Comparison of ENCODE assay signal across 17 cellular contexts in genomic region chr15:33243393-33243792, GRCh38. TPM values are rescaled to one million over a fixed set of nuclear protein-coding genes. Genes with fewer than 3 reads are reported as not detected.
DNase-seq lines count a peak whose midpoint lies in the region; TF ChIP-seq lines count a peak whose summit lies in the region.
"Had no signal": no experiment of that assay in that cellular context is flagged by ENCODE, and none has a peak within 500 bp of the region (broad histone marks: within the 10 kb centered on the region; RNA-seq: fewer than 3 reads in every experiment).

No MANE protein-coding gene starts in this region.

- DNase-seq in ELR (ENCODE audit: low read depth) (peak; percentile 90), RWPE1 (ENCODE audit: low spot score) (peak; percentile 43), epithelial cell of esophagus (ENCODE audit: low read depth) (peak; percentile 72), mesendoderm (no peak), superior temporal gyrus (ENCODE audit: extremely low spot score) (no peak), SHP77 (lab: John Stamatoyannopoulos, UW) (no peak)
- DNase-seq in activated effector memory CD4-positive, alpha-beta T cell treated with Interleukin-2 at 50 U/mL for 16 hours = no peak
- DNase-seq in activated T-cell treated with anti-CD3 and anti-CD28 coated beads, Interleukin-2, amount 50 U/mL, for 24 hours = no peak
- DNase-seq: activated CD4-positive, CD25-positive, alpha-beta regulatory T cell; activated naive CD8-positive, alpha-beta T cell treated with anti-CD3 and anti-CD28 coated beads, Interleukin-2, amount 10 ng/mL, durations not matched to agents 7 days and 5 days; DND-41; NCI-H1105; NCI-H2081 treated with DMSO at 0.1 percent for 48 hours; NCI-H510A; stimulated activated naive B cell treated with anti-CD40 and anti-IgM and Interleukin-4, amounts not matched to agents 10 μg/mL and 1 μg/mL and 100 μg/mL, for 72 hours; tibial artery had no signal

- no peak overlapping the region for H2AK5ac ChIP-seq in mesendoderm (ENCODE audit: low read length)

- no peak overlapping the region for H2BK5ac ChIP-seq in mesendoderm (ENCODE audit: low read length)

- no peak overlapping the region for H4K8ac ChIP-seq in mesendoderm (ENCODE audit: low read depth, low read length)

- no peak for TF ChIP-seq CTCF in RWPE1 (conservative IDR thresholded peaks at IDR 0.05; ENCODE audit: low read depth)
- no peak for TF ChIP-seq CTCF in epithelial cell of esophagus (IDR thresholded peaks at IDR 0.05; ENCODE audit: insufficient read depth, low read depth, low read length, missing control alignments)

- peaks cover 20% of the 10 kb centered on the region for H3K4me1 Mint-ChIP-seq in activated T-cell treated with anti-CD3 and anti-CD28 coated beads, Interleukin-2, amount 50 U/mL, for 24 hours (ENCODE audit: low read depth)
- H3K4me1 Mint-ChIP-seq: activated naive CD8-positive, alpha-beta T cell treated with anti-CD3 and anti-CD28 coated beads, Interleukin-2, amount 10 ng/mL, durations not matched to agents 7 days and 5 days; stimulated activated naive B cell treated with anti-CD40 and anti-IgM and Interleukin-4, amounts not matched to agents 10 μg/mL and 1 μg/mL and 100 μg/mL, for 72 hours had no signal

- no peaks in the 10 kb centered on the region for H3K27me3 ChIP-seq in mesendoderm (ENCODE audit: insufficient read depth, low read length, poor library complexity)
- H3K27me3 ChIP-seq: tibial artery had no signal

- H4K5ac ChIP-seq in mesendoderm (ENCODE audit: low read length) = no peak overlapping the region

- H3K4me3 ChIP-seq in epithelial cell of esophagus (ENCODE audit: low read length) (no peak overlapping the region), mesendoderm (ENCODE audit: low read length) (no peak overlapping the region)
- H3K4me3 ChIP-seq: lung, tibial artery had no signal

- H3K27me3 Mint-ChIP-seq in activated T-cell treated with anti-CD3 and anti-CD28 coated beads, Interleukin-2, amount 50 U/mL, for 24 hours = peaks cover 2% of the 10 kb centered on the region

- H3K27ac ChIP-seq in RWPE1 = no peak overlapping the region
- H3K27ac ChIP-seq in mesendoderm (ENCODE audit: low read depth, low read length) = no peak overlapping the region
- H3K27ac ChIP-seq: tibial artery had no signal

- no peak overlapping the region for H3K4ac ChIP-seq in mesendoderm (ENCODE audit: low read depth, low read length)

- POLR2A ChIA-PET in RWPE1 (lab: Yijun Ruan, JAX; ENCODE audit: low non-redundant PET) = no interaction called here

- no peak overlapping the region for H2BK15ac ChIP-seq in mesendoderm (replicated peaks; ENCODE audit: low read depth)

- CTCF ChIA-PET in RWPE1 (lab: Yijun Ruan, JAX) = interaction anchor here (0.5 to 1.5 kb wide), 5 partner anchors 16 to 1476 kb away, joined by 4 to 12 read pairs (median 4); no protein-coding TSS in a partner anchor

- no peak overlapping the region for H3K4me2 ChIP-seq in mesendoderm (ENCODE audit: low read length)

- WGBS in mesendoderm (ENCODE audit: extremely low coverage, insufficient coverage, low lambda C conversion rate) = no CpG with 5 or more reads among the region's 2 CpGs

- no peaks in the 10 kb centered on the region for H3K79me1 ChIP-seq in mesendoderm (ENCODE audit: low read length)

- H3K79me2 ChIP-seq in mesendoderm (ENCODE audit: control insufficient read depth, insufficient read depth, low read length) = no peaks in the 10 kb centered on the region

- H3K56ac ChIP-seq in mesendoderm (ENCODE audit: low read length) = no peak overlapping the region

- H3K4me1 ChIP-seq in mesendoderm (ENCODE audit: control insufficient read depth, low read depth, low read length) = peaks cover 5% of the 10 kb centered on the region
- H3K4me1 ChIP-seq: tibial artery had no signal

- no peaks in the 10 kb centered on the region for H3K36me3 ChIP-seq in mesendoderm (ENCODE audit: control insufficient read depth, insufficient read depth, low read length)
- H3K36me3 ChIP-seq: tibial artery had no signal

- no peak overlapping the region for H3K23ac ChIP-seq in mesendoderm (ENCODE audit: low read length)

- peak overlapping the region; percentile 9 for H3K18ac ChIP-seq in mesendoderm (ENCODE audit: low read length)

- no peaks in the 10 kb centered on the region for H3K36me3 Mint-ChIP-seq in activated T-cell treated with anti-CD3 and anti-CD28 coated beads, Interleukin-2, amount 50 U/mL, for 24 hours (ENCODE audit: low read depth)
- H3K36me3 Mint-ChIP-seq: activated naive CD8-positive, alpha-beta T cell treated with anti-CD3 and anti-CD28 coated beads, Interleukin-2, amount 10 ng/mL, durations not matched to agents 7 days and 5 days; stimulated activated naive B cell treated with anti-CD40 and anti-IgM and Interleukin-4, amounts not matched to agents 10 μg/mL and 1 μg/mL and 100 μg/mL, for 72 hours had no signal

- H2BK120ac ChIP-seq in mesendoderm (ENCODE audit: low read depth, low read length) = no peak overlapping the region

- no peak overlapping the region for H3K4me3 Mint-ChIP-seq in activated T-cell treated with anti-CD3 and anti-CD28 coated beads, Interleukin-2, amount 50 U/mL, for 24 hours
- H3K4me3 Mint-ChIP-seq: activated naive CD8-positive, alpha-beta T cell treated with anti-CD3 and anti-CD28 coated beads, Interleukin-2, amount 10 ng/mL, durations not matched to agents 7 days and 5 days; stimulated activated naive B cell treated with anti-CD40 and anti-IgM and Interleukin-4, amounts not matched to agents 10 μg/mL and 1 μg/mL and 100 μg/mL, for 72 hours had no signal

- no peak overlapping the region for H3K9ac ChIP-seq in mesendoderm (ENCODE audit: low read length)

- H3K27ac Mint-ChIP-seq in activated T-cell treated with anti-CD3 and anti-CD28 coated beads, Interleukin-2, amount 50 U/mL, for 24 hours = no peak overlapping the region
- H3K27ac Mint-ChIP-seq: activated naive CD8-positive, alpha-beta T cell treated with anti-CD3 and anti-CD28 coated beads, Interleukin-2, amount 10 ng/mL, durations not matched to agents 7 days and 5 days; stimulated activated naive B cell treated with anti-CD40 and anti-IgM and Interleukin-4, amounts not matched to agents 10 μg/mL and 1 μg/mL and 100 μg/mL, for 72 hours had no signal

- H3K9me3 Mint-ChIP-seq in activated T-cell treated with anti-CD3 and anti-CD28 coated beads, Interleukin-2, amount 50 U/mL, for 24 hours = no peaks in the 10 kb centered on the region
- H3K9me3 Mint-ChIP-seq: activated naive CD8-positive, alpha-beta T cell treated with anti-CD3 and anti-CD28 coated beads, Interleukin-2, amount 10 ng/mL, durations not matched to agents 7 days and 5 days; stimulated activated naive B cell treated with anti-CD40 and anti-IgM and Interleukin-4, amounts not matched to agents 10 μg/mL and 1 μg/mL and 100 μg/mL, for 72 hours had no signal

RNA-seq across cellular contexts. Expression of gene FMN1, which starts 48.9 kb away (rescaled TPM):
- 1.7 TPM for polyA plus RNA-seq in mesendoderm (2013, experiment 1 of 2)
- polyA plus RNA-seq in mesendoderm (2013, experiment 2 of 2) = 1.3 TPM

Comparison
In these comparisons a context has a peak if more than half of its experiments do, and no peak if none do; other contexts are left out.
1. DNase-seq: peak in ELR (single experiment), RWPE1 (single experiment) and epithelial cell of esophagus (single experiment); none in mesendoderm (single experiment), superior temporal gyrus (single experiment), activated effector memory CD4-positive, alpha-beta T cell treated with Interleukin-2 at 50 U/mL for 16 hours (single experiment), activated T-cell treated with anti-CD3 and anti-CD28 coated beads, Interleukin-2, amount 50 U/mL, for 24 hours (single experiment) and SHP77 (0 of 2).